ENCODE assay signal across 22 cellular contexts in genomic region chr20:63367446-63368055, GRCh38. TPM values are rescaled to one million over a fixed set of nuclear protein-coding genes. Genes with fewer than 3 reads are reported as not detected.
"Had no signal": no experiment of that assay in that cellular context is flagged by ENCODE, and none has a peak within 500 bp of the region (broad histone marks: within the 10 kb centered on the region; RNA-seq: fewer than 3 reads in every experiment).

No MANE protein-coding gene starts in this region.

- H3K36me3 ChIP-seq: esophagus squamous epithelium, gastroesophageal sphincter, left ventricle myocardium inferior, prostate gland, sigmoid colon had no signal

- H3K4me1 ChIP-seq: esophagus squamous epithelium, gastroesophageal sphincter, prostate gland, sigmoid colon had no signal

- H3K27ac ChIP-seq: esophagus squamous epithelium, gastroesophageal sphincter, left ventricle myocardium inferior, parathyroid adenoma, prostate gland, sigmoid colon, skin epidermis had no signal

- H3K9me3 ChIP-seq: esophagus squamous epithelium, gastroesophageal sphincter, left ventricle myocardium inferior, prostate gland, sigmoid colon had no signal

- H3K27ac Mint-ChIP-seq: immature natural killer cell, naive B cell had no signal

- H3K9ac ChIP-seq: parathyroid adenoma had no signal

- ATAC-seq: gastroesophageal sphincter had no signal

- H3K9me3 Mint-ChIP-seq: immature natural killer cell, naive B cell had no signal

- DNase-seq: cerebellar nuclear complex; dermis blood vessel endothelial cell; esophagus squamous epithelium; foreskin fibroblast; immature natural killer cell; left ventricle myocardium inferior; mesendoderm; naive B cell; sigmoid colon; stimulated activated CD4-positive, alpha-beta T cell treated with anti-CD3 and anti-CD28 coated beads, Interleukin-2, amount 100 ng/mL, for 24 hours; stimulated activated CD4-positive, alpha-beta T cell treated with anti-CD3 and anti-CD28 coated beads, Interleukin-4, amount 100 ng/mL, for 4 hours; stimulated activated naive CD4-positive, alpha-beta T cell treated with Interleukin-2 at 50 U/mL for 16 hours; trophoblast cell had no signal

- H3K4me3 Mint-ChIP-seq: immature natural killer cell, naive B cell had no signal

- H3K36me3 Mint-ChIP-seq: immature natural killer cell had no signal

- H3K4me3 ChIP-seq: esophagus squamous epithelium, gastroesophageal sphincter, left ventricle myocardium inferior, prostate gland, sigmoid colon, skin epidermis had no signal

RNA-seq across cellular contexts. Expression of gene CHRNA4, which starts 6.4 kb away (rescaled TPM):
- total RNA-seq: dermis blood vessel endothelial cell, epithelial cell of proximal tubule, esophagus squamous epithelium, gastroesophageal sphincter, omental fat pad, renal cortical epithelial cell had no signal
- polyA plus RNA-seq: immature natural killer cell, keratinocyte, urinary bladder had no signal
